Comparison of ENCODE assay signal across 8 cellular contexts in genomic region chr16:56673916-56674315, GRCh38. TPM values are rescaled to one million over a fixed set of nuclear protein-coding genes. Genes with fewer than 3 reads are reported as not detected.
DNase-seq lines count a peak whose midpoint lies in the region; ATAC-seq, FAIRE-seq and TF ChIP-seq lines count a peak whose summit lies in the region.

No MANE protein-coding gene starts in this region.

- TF ChIP-seq CTCF in GM12872 (IDR thresholded peaks at IDR 0.05; ENCODE audit: insufficient read depth, low read depth, low read length) (0 out of 3 replicates have a peak, but pooled peaks have one; percentile 28), H1 (IDR thresholded peaks at IDR 0.05; ENCODE audit: control extremely low read depth in 1 of 3, insufficient read depth in 1 of 3, low read depth in 1 of 3, low read length in 3 of 3) (peak; percentile 60 to 73 (median 64)), neural progenitor cell (IDR thresholded peaks at IDR 0.05) (peak; percentile 70), lower leg skin (IDR thresholded peaks at IDR 0.05) (no peak)

- no peak for TF ChIP-seq EP300 in H1 (IDR thresholded peaks at IDR 0.05; ENCODE audit: borderline replicate concordance in 1 of 2, low read depth in 2 of 2, low read length in 2 of 2)

- H4K20me1 ChIP-seq in H1 (replicated peaks in 1 of 2; ENCODE audit: control insufficient read depth in 1 of 2, insufficient read depth in 2 of 2, low read length in 2 of 2) (peaks cover 0 to 8% of the 10 kb centered on the region in 2 experiments), neural progenitor cell (ENCODE audit: low read depth) (peaks cover 11% of the 10 kb centered on the region)

- H3K27ac ChIP-seq in H1 (ENCODE audit: low read depth, low read length) (no peak overlapping the region), neural progenitor cell (no peak overlapping the region)

- H3K23me2 ChIP-seq in H1 (ENCODE audit: low read depth, low read length): peaks cover 3% of the 10 kb centered on the region; the same call in 1 of the 2 replicates

- H3K4me2 ChIP-seq in H1 (ENCODE audit: insufficient read depth in 1 of 2, low read depth in 2 of 2, low read length in 2 of 2): no peak overlapping the region
- no peak overlapping the region for H3K4me2 ChIP-seq in neural progenitor cell

- H2BK12ac ChIP-seq in H1 (ENCODE audit: low read depth, low read length): no peak overlapping the region

- no peak overlapping the region for H3K23ac ChIP-seq in H1 (ENCODE audit: insufficient read length)

- no peak overlapping the region for H2BK20ac ChIP-seq in H1 (ENCODE audit: low read length)

- no peak overlapping the region for H4K8ac ChIP-seq in H1 (ENCODE audit: extremely low read depth, insufficient read depth, low read length)

- H3K9me3 Mint-ChIP-seq in neural progenitor cell: no peaks in the 10 kb centered on the region

- intact Hi-C loops in lower leg skin (cut with DNase I; ENCODE audit: low total_unique reads): loop anchor here (10.0 kb wide), 1 partner anchor 121 kb away; no protein-coding TSS in a partner anchor

- H3K9me3 ChIP-seq in H1 (ENCODE audit: insufficient read depth in 2 of 2, low read depth in 1 of 2, low read length in 1 of 2) (no peaks in the 10 kb centered on the region), neural progenitor cell (ENCODE audit: low read depth) (no peaks in the 10 kb centered on the region)

- H2BK120ac ChIP-seq in H1 (replicated peaks; ENCODE audit: low read depth, low read length): no peak overlapping the region

- no peak overlapping the region for H4K91ac ChIP-seq in H1 (replicated peaks; ENCODE audit: insufficient read length, low read length)

- 37% methylated on average over 12 of the region's 12 CpGs; no CpG with 5 or more reads in 1 of the 2 experiments for WGBS in H1 (ENCODE audit: extremely low coverage in 1 of 2, insufficient coverage in 1 of 2, insufficient read length in 1 of 2, insufficient replicate concordance in 2 of 2, low coverage in 1 of 2, low lambda C conversion rate in 2 of 2, missing lambda C conversion rate in 1 of 2), 2 experiments
- WGBS in lower leg skin, 2 donors: 37 to 43% methylated on average over 12 of the region's 12 CpGs

- CTCF ChIA-PET in H1 (lab: Charles Lee; ENCODE audit: partially characterized antibody): interaction anchor here (0.6 to 2.9 kb wide), 24 partner anchors 11 to 431 kb away, joined by 3 to 62 read pairs (median 3); partner anchors contain the start of genes MT1B and MT1F

- H3K4me1 ChIP-seq in H1 (replicated peaks in 1 of 4; ENCODE audit: control insufficient read depth in 3 of 4, insufficient read depth in 4 of 4, low read length in 3 of 4): peaks cover 3 to 25% (median 15%) of the 10 kb centered on the region in 4 experiments
- peaks cover 3% of the 10 kb centered on the region for H3K4me1 ChIP-seq in neural progenitor cell

- peaks cover 61% of the 10 kb centered on the region for H3K27me3 Mint-ChIP-seq in neural progenitor cell (ENCODE audit: insufficient read depth, low read depth)

- no peaks in the 10 kb centered on the region for H3K79me1 ChIP-seq in H1 (ENCODE audit: low read depth, low read length)

- no peak overlapping the region for H3K27ac Mint-ChIP-seq in neural progenitor cell

- H3F3A ChIP-seq in neural progenitor cell (ENCODE audit: low read depth): peaks cover 13% of the 10 kb centered on the region

- ATAC-seq in GM18520 (IDR thresholded peaks at IDR 0.05; ENCODE audit: unreplicated experiment): no peak
- no peak for ATAC-seq in HG03159 (IDR thresholded peaks at IDR 0.05; ENCODE audit: unreplicated experiment)

- no peak overlapping the region for H2BK15ac ChIP-seq in H1 (ENCODE audit: low read length)

- no peak overlapping the region for H3K4ac ChIP-seq in H1 (replicated peaks; ENCODE audit: insufficient read length, low read depth, low read length)

- H3K4me1 Mint-ChIP-seq in neural progenitor cell: no peaks in the 10 kb centered on the region

- FAIRE-seq in H1 (lab: Jason Lieb, UNC): no peak

- peak; percentile 16 for DNase-seq in NOMO-1 treated with dmso at 0.1 percent for 144 hours (lab: John Stamatoyannopoulos, UW; ENCODE audit: unreplicated experiment)
- DNase-seq in H1 (ENCODE audit: low read depth in 1 of 2, low spot score in 2 of 2): no peak
- DNase-seq in neural progenitor cell (ENCODE audit: low spot score): peak; percentile 52
- no peak for DNase-seq in lower leg skin (ENCODE audit: low spot score in 2 of 2)
- DNase-seq in NCI-H345 treated with DMSO at 0.1 percent for 48 hours (lab: John Stamatoyannopoulos, UW; ENCODE audit: unreplicated experiment): no peak

- H2AFZ ChIP-seq in H1 (ENCODE audit: low read length) (no peak overlapping the region), neural progenitor cell (replicated peaks) (no peak overlapping the region)

- H3K79me2 ChIP-seq in H1 (ENCODE audit: control insufficient read depth in 1 of 2, insufficient read depth in 2 of 2, low read length in 2 of 2) (no peaks in the 10 kb centered on the region), neural progenitor cell (ENCODE audit: low read depth) (no peaks in the 10 kb centered on the region)

- no peak overlapping the region for H3K56ac ChIP-seq in H1 (replicated peaks; ENCODE audit: insufficient read length, low read depth, low read length)

- H3K27me3 ChIP-seq in H1 (replicated peaks in 1 of 4; ENCODE audit: control insufficient read depth in 3 of 4, extremely low read depth in 1 of 4, insufficient read depth in 3 of 4, low read length in 3 of 4) (peaks cover 30 to 71% (median 52%) of the 10 kb centered on the region in 4 experiments), neural progenitor cell (peaks cover 100% of the 10 kb centered on the region)

- H3K4me3 ChIP-seq in H1 (ENCODE audit: extremely low read depth in 1 of 4, insufficient read depth in 2 of 4, low read depth in 3 of 4, low read length in 4 of 4) (no peak overlapping the region), neural progenitor cell (no peak overlapping the region), lower leg skin (ENCODE audit: low read depth, poor library complexity, severe bottlenecking) (no peak overlapping the region)

- no peak overlapping the region; the same call in 1 of the 2 replicates for H2BK5ac ChIP-seq in H1 (ENCODE audit: low read depth, low read length)

- no peak overlapping the region for H3K4me3 Mint-ChIP-seq in neural progenitor cell

- H3K36me3 ChIP-seq in H1 (ENCODE audit: control insufficient read depth in 2 of 4, insufficient read depth in 4 of 4, low read length in 3 of 4) (no peaks in the 10 kb centered on the region), neural progenitor cell (no peaks in the 10 kb centered on the region)

- TF ChIP-seq POLR2A in H1 (IDR thresholded peaks at IDR 0.05; ENCODE audit: control extremely low read depth in 1 of 2, low read depth in 2 of 2, low read length in 2 of 2) (no peak), lower leg skin (IDR thresholded peaks at IDR 0.05) (no peak)

- no peak overlapping the region for H3K18ac ChIP-seq in H1 (ENCODE audit: extremely low read depth, low read length)

- POLR2A ChIA-PET in H1 (lab: Charles Lee; ENCODE audit: partially characterized antibody): interaction anchor here (0.6 to 13.9 kb wide), 9 partner anchors 7 to 344 kb away, joined by 3 to 205 read pairs (median 4); partner anchors contain the start of genes MT1B, MT1E, MT1F and MT1X

- no peak overlapping the region for H3K14ac ChIP-seq in H1 (ENCODE audit: insufficient read length)

- H4K5ac ChIP-seq in H1 (ENCODE audit: insufficient read length, low read depth, low read length): no peak overlapping the region

- no peaks in the 10 kb centered on the region for H3K36me3 Mint-ChIP-seq in neural progenitor cell

- peak; percentile 68 to 78 for TF ChIP-seq RAD21 in H1 (IDR thresholded peaks at IDR 0.05 in 1 of 2, conservative IDR thresholded peaks at IDR 0.05 in 1 of 2; ENCODE audit: low read depth in 2 of 2, low read length in 2 of 2)

- H2AK5ac ChIP-seq in H1 (ENCODE audit: low read depth, low read length): no peak overlapping the region

- H3K9ac ChIP-seq in H1 (replicated peaks in 1 of 4; ENCODE audit: extremely low read depth in 1 of 4, low read depth in 3 of 4, low read length in 3 of 4) (no peak overlapping the region), neural progenitor cell (no peak overlapping the region)

RNA-seq across cellular contexts. Expression of gene MT1H, which starts 4.3 kb away (rescaled TPM):
- total RNA-seq in H1 (2021; fragmentation: NEBNext Ultra II Directional; extraction: Animal tissue kit (Norgen Biotek cat#: 25700)): 11.9 and 12.6 TPM in 2 replicates
- polyA plus RNA-seq in H1 (2011; rRNA removed): 95.7 and 127 TPM in 2 replicates
- 85.8 TPM for polyA plus RNA-seq in H1 (2011; cell fraction: cytosol; rRNA removed)
- polyA plus RNA-seq in H1 (2011; cell fraction: nucleus; rRNA removed): 84.0 TPM
- polyA plus RNA-seq in H1 (2012, experiment 1 of 2): 129 to 304 TPM (median 167 TPM) in 4 replicates
- 537 TPM for polyA plus RNA-seq in H1 (2012, experiment 2 of 2)
- polyA plus RNA-seq in H1 (2013, experiment 1 of 2): 220 TPM
- polyA plus RNA-seq in H1 (2013, experiment 2 of 2): 240 TPM
- polyA minus RNA-seq in H1 (2011; rRNA and poly(A)+ RNA removed): 18.8 and 19.5 TPM in 2 replicates
- polyA minus RNA-seq in H1 (2011; cell fraction: cytosol; rRNA and poly(A)+ RNA removed): 57.0 TPM
- 22.4 TPM for polyA minus RNA-seq in H1 (2011; cell fraction: nucleus; rRNA and poly(A)+ RNA removed)
- total RNA-seq in neural progenitor cell (ENCODE audit: low replicate concordance) (not detected in 2 replicates), lower leg skin (1 to 10 TPM in 2 of 4 donors, not detected in 2; 1.2 to 3.9 TPM)

RNA-seq across cellular contexts. Expression of gene MT1G, which starts 6.1 kb away (rescaled TPM):
- 17.7 and 19.7 TPM in 2 replicates for total RNA-seq in H1 (2021; fragmentation: NEBNext Ultra II Directional; extraction: Animal tissue kit (Norgen Biotek cat#: 25700))
- 515 and 909 TPM in 2 replicates for polyA plus RNA-seq in H1 (2011; rRNA removed)
- polyA plus RNA-seq in H1 (2011; cell fraction: cytosol; rRNA removed): 461 TPM
- 281 TPM for polyA plus RNA-seq in H1 (2011; cell fraction: nucleus; rRNA removed)
- 282 to 660 TPM (median 308 TPM) in 4 replicates for polyA plus RNA-seq in H1 (2012, experiment 1 of 2)
- 1,375 TPM for polyA plus RNA-seq in H1 (2012, experiment 2 of 2)
- 553 TPM for polyA plus RNA-seq in H1 (2013, experiment 1 of 2)
- polyA plus RNA-seq in H1 (2013, experiment 2 of 2): 605 TPM
- 110 and 143 TPM in 2 replicates for polyA minus RNA-seq in H1 (2011; rRNA and poly(A)+ RNA removed)
- polyA minus RNA-seq in H1 (2011; cell fraction: cytosol; rRNA and poly(A)+ RNA removed): 63.0 TPM
- polyA minus RNA-seq in H1 (2011; cell fraction: nucleus; rRNA and poly(A)+ RNA removed): 55.0 TPM
- total RNA-seq in neural progenitor cell (ENCODE audit: low replicate concordance) (2.6 TPM in 1 of 2 replicates, not detected in the other), lower leg skin (10 to 100 TPM in 2 of 4 donors, 1 to 10 TPM in 1, not detected in 1; 5.6 to 46.4 (median 37.8) TPM)

RNA-seq across cellular contexts. Expression of gene MT1X, which starts 8.4 kb away (rescaled TPM):
- total RNA-seq in H1 (2021; fragmentation: NEBNext Ultra II Directional; extraction: Animal tissue kit (Norgen Biotek cat#: 25700)): 52.4 and 64.5 TPM in 2 replicates
- polyA plus RNA-seq in H1 (2011; rRNA removed): 1,060 and 1,247 TPM in 2 replicates
- 367 TPM for polyA plus RNA-seq in H1 (2011; cell fraction: cytosol; rRNA removed)
- polyA plus RNA-seq in H1 (2011; cell fraction: nucleus; rRNA removed): 218 TPM
- 186 to 295 TPM (median 252 TPM) in 4 replicates for polyA plus RNA-seq in H1 (2012, experiment 1 of 2)
- polyA plus RNA-seq in H1 (2012, experiment 2 of 2): 207 TPM
- polyA plus RNA-seq in H1 (2013, experiment 1 of 2): 723 TPM
- 732 TPM for polyA plus RNA-seq in H1 (2013, experiment 2 of 2)
- 129 and 205 TPM in 2 replicates for polyA minus RNA-seq in H1 (2011; rRNA and poly(A)+ RNA removed)
- 135 TPM for polyA minus RNA-seq in H1 (2011; cell fraction: cytosol; rRNA and poly(A)+ RNA removed)
- 83.1 TPM for polyA minus RNA-seq in H1 (2011; cell fraction: nucleus; rRNA and poly(A)+ RNA removed)
- total RNA-seq in neural progenitor cell (ENCODE audit: low replicate concordance): 4.4 TPM in 1 of 2 replicates, not detected in the other
- 1,000 to 10,000 TPM; 1,041 to 3,584 (median 2,610) TPM for total RNA-seq in lower leg skin

RNA-seq across cellular contexts. Expression of gene MT1F, which starts 16.2 kb away (rescaled TPM):
- 5.2 and 5.9 TPM in 2 replicates for total RNA-seq in H1 (2021; fragmentation: NEBNext Ultra II Directional; extraction: Animal tissue kit (Norgen Biotek cat#: 25700))
- polyA plus RNA-seq in H1 (2011; rRNA removed): 20.8 and 28.2 TPM in 2 replicates
- polyA plus RNA-seq in H1 (2011; cell fraction: cytosol; rRNA removed): 19.2 TPM
- 15.5 TPM for polyA plus RNA-seq in H1 (2011; cell fraction: nucleus; rRNA removed)
- 32.8 to 54.9 TPM (median 39.1 TPM) in 4 replicates for polyA plus RNA-seq in H1 (2012, experiment 1 of 2)
- polyA plus RNA-seq in H1 (2012, experiment 2 of 2): 72.3 TPM
- 64.0 TPM for polyA plus RNA-seq in H1 (2013, experiment 1 of 2)
- polyA plus RNA-seq in H1 (2013, experiment 2 of 2): 65.9 TPM
- polyA minus RNA-seq in H1 (2011; rRNA and poly(A)+ RNA removed): 14.4 and 15.9 TPM in 2 replicates
- 10.0 TPM for polyA minus RNA-seq in H1 (2011; cell fraction: cytosol; rRNA and poly(A)+ RNA removed)
- 6.6 TPM for polyA minus RNA-seq in H1 (2011; cell fraction: nucleus; rRNA and poly(A)+ RNA removed)
- 1.1 TPM in 1 of 2 replicates, not detected in the other for total RNA-seq in neural progenitor cell (ENCODE audit: low replicate concordance)
- 10 to 100 TPM in 2 of 4 donors, 1 to 10 TPM in 2; 2.1 to 17.2 (median 8.3) TPM for total RNA-seq in lower leg skin

RNA-seq across cellular contexts. Expression of gene MT1B, which starts 22.2 kb away (rescaled TPM):
- not detected in 2 replicates for total RNA-seq in H1 (2021; fragmentation: NEBNext Ultra II Directional; extraction: Animal tissue kit (Norgen Biotek cat#: 25700))
- not detected in 2 replicates for polyA plus RNA-seq in H1 (2011; rRNA removed)
- not detected for polyA plus RNA-seq in H1 (2011; cell fraction: cytosol; rRNA removed)
- polyA plus RNA-seq in H1 (2011; cell fraction: nucleus; rRNA removed): not detected
- polyA plus RNA-seq in H1 (2012, experiment 1 of 2): not detected in 4 replicates
- not detected for polyA plus RNA-seq in H1 (2012, experiment 2 of 2)
- polyA plus RNA-seq in H1 (2013, experiment 1 of 2): not detected
- not detected for polyA plus RNA-seq in H1 (2013, experiment 2 of 2)
- polyA minus RNA-seq in H1 (2011; rRNA and poly(A)+ RNA removed): not detected in 2 replicates
- not detected for polyA minus RNA-seq in H1 (2011; cell fraction: cytosol; rRNA and poly(A)+ RNA removed)
- not detected for polyA minus RNA-seq in H1 (2011; cell fraction: nucleus; rRNA and poly(A)+ RNA removed)
- not detected in 2 replicates for total RNA-seq in neural progenitor cell (ENCODE audit: low replicate concordance)
- not detected for total RNA-seq in lower leg skin

Comparison
In these comparisons a context has a peak if more than half of its experiments do, and no peak if none do; other contexts are left out.
1. CTCF ChIP-seq: peak in GM12872 (single experiment), H1 (3 of 3) and neural progenitor cell (single experiment); none in lower leg skin (0 of 3).
2. DNase-seq: peak in NOMO-1 treated with dmso at 0.1 percent for 144 hours (single experiment) and neural progenitor cell (single experiment); none in H1 (0 of 2), lower leg skin (0 of 2) and NCI-H345 treated with DMSO at 0.1 percent for 48 hours (single experiment).